ENCODE assay signal across 11 cellular contexts in genomic region chr3:134315286-134316106, GRCh38. TPM values are rescaled to one million over a fixed set of nuclear protein-coding genes. Genes with fewer than 3 reads are reported as not detected.
DNase-seq lines count a peak whose midpoint lies in the region; ATAC-seq, FAIRE-seq and TF ChIP-seq lines count a peak whose summit lies in the region.
"Had no signal": no experiment of that assay in that cellular context is flagged by ENCODE, and none has a peak within 500 bp of the region (broad histone marks: within the 10 kb centered on the region; RNA-seq: fewer than 3 reads in every experiment).

No MANE protein-coding gene starts in this region.

- peak overlapping the region; percentile 43 for H2AFZ ChIP-seq in neural progenitor cell (replicated peaks)

- H3K9ac ChIP-seq in neural progenitor cell: no peak overlapping the region

- CTCF ChIA-PET in A549 (lab: Yijun Ruan, JAX): interaction anchor here (4.0 to 16.1 kb wide), 3 partner anchors 11 to 166 kb away, joined by 17 to 438 read pairs (median 356); partner anchors contain the start of genes AMOTL2, ANAPC13 and CEP63

- H3K36me3 ChIP-seq in neural progenitor cell: no peaks in the 10 kb centered on the region

- H3K9me3 Mint-ChIP-seq in neural progenitor cell: no peaks in the 10 kb centered on the region

- no peak overlapping the region for H3K27ac Mint-ChIP-seq in neural progenitor cell

- POLR2A ChIA-PET in A549 (lab: Yijun Ruan, JAX): interaction anchor here (1.2 to 3.9 kb wide), 5 partner anchors 12 to 55 kb away, joined by 4 to 49 read pairs (median 23); no protein-coding TSS in a partner anchor

- H3F3A ChIP-seq in neural progenitor cell (ENCODE audit: low read depth): peaks cover 10% of the 10 kb centered on the region

- TF ChIP-seq RAD21 in A549 (conservative IDR thresholded peaks at IDR 0.05 in 1 of 2, IDR thresholded peaks at IDR 0.05 in 1 of 2): no peak

- TF ChIP-seq CTCF in A549 (IDR thresholded peaks at IDR 0.05) (no peak), fibroblast of the aortic adventitia (IDR thresholded peaks at IDR 0.05; ENCODE audit: insufficient read depth, low read length) (no peak), neural progenitor cell (IDR thresholded peaks at IDR 0.05) (no peak)

- H3K27me3 Mint-ChIP-seq in neural progenitor cell (ENCODE audit: insufficient read depth, low read depth): peaks cover 10% of the 10 kb centered on the region

- H3K4me3 ChIP-seq in A549 (no peak overlapping the region), fibroblast of the aortic adventitia (ENCODE audit: low read depth, low read length) (no peak overlapping the region), neural progenitor cell (no peak overlapping the region)

- DNase-seq in A549 (ENCODE audit: low read depth in 1 of 2, low spot score in 1 of 2) (no peak), T1000 (lab: John Stamatoyannopoulos, UW) (peak; percentile 19), fibroblast of the aortic adventitia (ENCODE audit: low read depth) (peak; percentile 93), neural progenitor cell (ENCODE audit: low spot score) (peak; percentile 33), SIG-M5 treated with dmso at 0.1 percent for 504 hours (lab: John Stamatoyannopoulos, UW; ENCODE audit: unreplicated experiment) (no peak), NCI-H2227 (lab: John Stamatoyannopoulos, UW; ENCODE audit: unreplicated experiment) (no peak), HuH-7 (ENCODE audit: low spot score) (no peak)
- DNase-seq: activated CD4-positive, CD25-positive, alpha-beta regulatory T cell treated with anti-CD3 and anti-CD28 coated beads, Interleukin-2, amount 50 U/mL, for 72 hours; NCI-H345 had no signal

- H3K4me2 ChIP-seq in A549 (peak overlapping the region; percentile 87; the same call in 2 of the 3 replicates), neural progenitor cell (peak overlapping the region; percentile 19)

- H3K9me3 ChIP-seq in A549 (no peaks in the 10 kb centered on the region), neural progenitor cell (ENCODE audit: low read depth) (no peaks in the 10 kb centered on the region)

- H3K79me2 ChIP-seq in neural progenitor cell (ENCODE audit: low read depth): no peaks in the 10 kb centered on the region

- H3K4me1 ChIP-seq in A549 (peaks cover 76% of the 10 kb centered on the region), neural progenitor cell (peaks cover 18% of the 10 kb centered on the region)

- peak overlapping the region; percentile 97 to 100 for H3K27ac ChIP-seq in A549
- H3K27ac ChIP-seq in neural progenitor cell: no peak overlapping the region

- peaks cover 32% of the 10 kb centered on the region for H3K4me1 Mint-ChIP-seq in neural progenitor cell

- no peaks in the 10 kb centered on the region for H4K20me1 ChIP-seq in neural progenitor cell (ENCODE audit: low read depth)

- 71% methylated on average over 13 of the region's 14 CpGs for WGBS in A549 (ENCODE audit: missing lambda C conversion rate)

- ATAC-seq in A549: peak in 1 of 2 experiments; percentile 7; a peak in 1 of 6 replicates
- no peak for ATAC-seq in GM21528 (IDR thresholded peaks at IDR 0.05; ENCODE audit: low FRiP score, unreplicated experiment)

- no peak for TF ChIP-seq POLR2A in A549 (IDR thresholded peaks at IDR 0.05; ENCODE audit: low read length)

- H3K36me3 Mint-ChIP-seq in neural progenitor cell: no peaks in the 10 kb centered on the region

- no peak for TF ChIP-seq EP300 in A549 (IDR thresholded peaks at IDR 0.05)

- no peak overlapping the region for H3K4me3 Mint-ChIP-seq in neural progenitor cell

- no peak for FAIRE-seq in A549 (lab: Jason Lieb, UNC)
- FAIRE-seq: GM18507 had no signal

- H3K27me3 ChIP-seq in neural progenitor cell: peaks cover 24% of the 10 kb centered on the region

TF ChIP-seq in A549, 52 proteins besides CTCF, POLR2A, EP300 and RAD21:
- TF ChIP-seq FOSL2 (IDR thresholded peaks at IDR 0.05) (no peak), FOSL2 (CRISPR knock-in tag; IDR thresholded peaks at IDR 0.05) (0 out of 2 replicates have a peak, but pooled peaks have one; percentile 8), ZFP36 (IDR thresholded peaks at IDR 0.05; ENCODE audit: borderline replicate concordance, partially characterized antibody) (no peak), TP53 (CRISPR knock-in tag; IDR thresholded peaks at IDR 0.05) (no peak), HOXB13 (CRISPR knock-in tag; IDR thresholded peaks at IDR 0.05; ENCODE audit: low read depth) (peak; percentile 30; the same call in 1 of the 2 replicates), CBX8 (IDR thresholded peaks at IDR 0.05) (no peak), MAX (IDR thresholded peaks at IDR 0.05) (peak; percentile 83), E2F6 (IDR thresholded peaks at IDR 0.05; ENCODE audit: borderline replicate concordance, low read depth) (peak; percentile 77; the same call in 1 of the 2 replicates), KDM5A (IDR thresholded peaks at IDR 0.05) (no peak)

RNA-seq across cellular contexts. Expression of gene AMOTL2, which starts 58.8 kb away (rescaled TPM):
- polyA plus RNA-seq in A549 (2011; rRNA removed) (36.3 and 44.1 TPM in 2 replicates), A549 (2017; fragmentation: RNase III; extraction: RNeasy Plus Mini Kit Qiagen cat#74134 plus additional on column Dnase treatment) (40.7 to 49.4 TPM (median 41.1 TPM) in 3 replicates)
- 70.4 and 95.3 TPM in 2 replicates for polyA plus RNA-seq in A549 (2012; cell fraction: cytosol; rRNA removed)
- 144 and 160 TPM in 2 replicates for polyA plus RNA-seq in A549 (2012; cell fraction: nucleus; rRNA removed)
- 48.6 and 69.1 TPM in 2 replicates for polyA minus RNA-seq in A549 (2011; rRNA and poly(A)+ RNA removed)
- total RNA-seq in fibroblast of the aortic adventitia (ENCODE audit: low replicate concordance) (65.0 and 75.7 TPM in 2 replicates), neural progenitor cell (ENCODE audit: low replicate concordance) (62.9 and 121 TPM in 2 replicates)

Comparison
In these comparisons a context has a peak if more than half of its experiments do, and no peak if none do; other contexts are left out.
1. DNase-seq: peak in T1000 (single experiment), fibroblast of the aortic adventitia (single experiment) and neural progenitor cell (single experiment); none in A549 (0 of 2), SIG-M5 treated with dmso at 0.1 percent for 504 hours (single experiment), NCI-H2227 (single experiment) and HuH-7 (single experiment).